In genomic region chr1:224846119-224846907, GRCh38 we compare ENCODE assay signal across 18 cellular contexts.
DNase-seq lines count a peak whose midpoint lies in the region; ATAC-seq and TF ChIP-seq lines count a peak whose summit lies in the region.
"Had no signal": no experiment of that assay in that cellular context is flagged by ENCODE, and none has a peak within 500 bp of the region (broad histone marks: within the 10 kb centered on the region; RNA-seq: fewer than 3 reads in every experiment).

No MANE protein-coding gene starts in this region.

- H3K36me3 ChIP-seq in SK-N-SH (replicated peaks in 1 of 2; ENCODE audit: control insufficient read depth in 1 of 2, insufficient read depth in 2 of 2, low read length in 1 of 2) (no peaks in the 10 kb centered on the region), NT2/D1 (ENCODE audit: insufficient read depth, insufficient read length, low read length) (no peaks in the 10 kb centered on the region), aorta (ENCODE audit: control insufficient read depth in 1 of 2, insufficient read depth in 2 of 2, low read length in 1 of 2) (no peaks in the 10 kb centered on the region), sigmoid colon (no peaks in the 10 kb centered on the region)
- H3K36me3 ChIP-seq: BLaER1 treated with 17β-estradiol and CSF1 and Interleukin-3, amounts not matched to agents 10 nM and 100 nM had no signal

- no peak for ATAC-seq in SK-N-SH treated with all-trans-retinoic acid at 6 μM for 48 hours
- peak; percentile 48 for ATAC-seq in aorta (ENCODE audit: low FRiP score)
- no peak for ATAC-seq in GM18520 (IDR thresholded peaks at IDR 0.05; ENCODE audit: unreplicated experiment)
- ATAC-seq: GM12878 had no signal

- H3K4me1 ChIP-seq in SK-N-SH (ENCODE audit: control insufficient read depth in 1 of 2, insufficient read depth in 2 of 2, low read depth in 1 of 2, low read length in 1 of 2) (peaks cover 0 to 3% of the 10 kb centered on the region in 2 experiments; a peak in 1 of 4 replicates), NT2/D1 (ENCODE audit: insufficient read depth, insufficient read length) (peaks cover 2% of the 10 kb centered on the region), aorta (ENCODE audit: control insufficient read depth in 1 of 2, insufficient read depth in 2 of 2, low read length in 2 of 2) (no peaks in the 10 kb centered on the region), sigmoid colon (no peaks in the 10 kb centered on the region)
- H3K4me1 ChIP-seq: BLaER1 treated with 17β-estradiol and CSF1 and Interleukin-3, amounts not matched to agents 10 nM and 100 nM had no signal

- DNase-seq in SK-N-SH (peak; percentile 11), NT2/D1 (ENCODE audit: low read depth, low spot score) (peak; percentile 97), epidermal melanocyte (ENCODE audit: insufficient read length, low spot score) (peak; percentile 28), aorta (no peak), sigmoid colon (no peak), RPMI8226 (no peak)
- DNase-seq: 8988T; Calu3; CD4-positive, CD25-positive, alpha-beta regulatory T cell; DMS 273 treated with DMSO at 0.1 percent for 48 hours; GOT3; HCEC 1CT; HFFc6; IMR-90 had no signal

- H3K9me3 ChIP-seq in SK-N-SH (no peaks in the 10 kb centered on the region), NT2/D1 (ENCODE audit: insufficient read depth, low read length) (peaks cover 68% of the 10 kb centered on the region), aorta (ENCODE audit: control insufficient read depth, low read length) (no peaks in the 10 kb centered on the region), sigmoid colon (peaks cover 0 to 10% (median 1%) of the 10 kb centered on the region in 4 donors)

- H3K79me2 ChIP-seq in SK-N-SH (ENCODE audit: insufficient read depth) = no peaks in the 10 kb centered on the region

- H3K4me3 ChIP-seq in SK-N-SH (ENCODE audit: low read depth in 2 of 2, low read length in 1 of 2) (no peak overlapping the region), NT2/D1 (ENCODE audit: insufficient read length, low read depth) (peak overlapping the region; percentile 5), aorta (ENCODE audit: low read length in 2 of 2) (no peak overlapping the region), sigmoid colon (no peak overlapping the region)
- H3K4me3 ChIP-seq: BLaER1 treated with 17β-estradiol and CSF1 and Interleukin-3, amounts not matched to agents 10 nM and 100 nM; GM12878 had no signal

- 29% methylated on average over 2 of the region's 2 CpGs for WGBS in SK-N-SH (ENCODE audit: low lambda C conversion rate)
- 38 to 49% methylated on average over 2 of the region's 2 CpGs for WGBS in aorta, 2 donors
- WGBS in sigmoid colon, 2 donors = 83 to 85% methylated on average over 2 of the region's 2 CpGs

- TF ChIP-seq CTCF in SK-N-SH (IDR thresholded peaks at IDR 0.05) = no peak
- TF ChIP-seq CTCF in sigmoid colon (IDR thresholded peaks at IDR 0.05) = no peak

- no peaks in the 10 kb centered on the region for H3F3A ChIP-seq in SK-N-SH (replicated peaks; ENCODE audit: insufficient read depth)

- H3K27ac ChIP-seq in SK-N-SH (ENCODE audit: low read depth in 2 of 2, low read length in 1 of 2) = no peak overlapping the region
- no peak overlapping the region for H3K27ac ChIP-seq in aorta (ENCODE audit: low read depth in 1 of 2, low read length in 2 of 2)
- no peak overlapping the region for H3K27ac ChIP-seq in sigmoid colon
- H3K27ac ChIP-seq: BLaER1 treated with 17β-estradiol and CSF1 and Interleukin-3, amounts not matched to agents 10 nM and 100 nM had no signal

- H3K9me2 ChIP-seq in SK-N-SH = no peaks in the 10 kb centered on the region

- no peak for TF ChIP-seq POLR2A in sigmoid colon (IDR thresholded peaks at IDR 0.05)

- H4K20me1 ChIP-seq in SK-N-SH (ENCODE audit: insufficient read depth) = no peaks in the 10 kb centered on the region
- H4K20me1 ChIP-seq: BLaER1 treated with 17β-estradiol and CSF1 and Interleukin-3, amounts not matched to agents 10 nM and 100 nM had no signal

- no peak for TF ChIP-seq EP300 in SK-N-SH (IDR thresholded peaks at IDR 0.05; ENCODE audit: borderline replicate concordance in 1 of 2, low read depth in 1 of 2, low read length in 1 of 2)
- no peak for TF ChIP-seq EP300 in sigmoid colon (IDR thresholded peaks at IDR 0.05)

- no peak overlapping the region for H3K9ac ChIP-seq in SK-N-SH
- H3K9ac ChIP-seq in NT2/D1 (ENCODE audit: insufficient read length, low read depth) = peak overlapping the region; percentile 70
- H3K9ac ChIP-seq: BLaER1 treated with 17β-estradiol and CSF1 and Interleukin-3, amounts not matched to agents 10 nM and 100 nM had no signal

- CTCF ChIA-PET in SK-N-SH (lab: Yijun Ruan, JAX) = interaction anchor here (0.6 to 1.7 kb wide), 7 partner anchors 22 to 601 kb away, joined by 3 to 8 read pairs (median 4); no protein-coding TSS in a partner anchor

- POLR2A ChIA-PET in SK-N-SH (lab: Yijun Ruan, JAX) = no interaction called here

- no peak for TF ChIP-seq RAD21 in SK-N-SH (IDR thresholded peaks at IDR 0.05; ENCODE audit: low read length)

- intact Hi-C loops in aorta (cut with DNase I) = no loop called here
- intact Hi-C loops in sigmoid colon (cut with DNase I) = no loop called here

- no peak overlapping the region for H2AFZ ChIP-seq in SK-N-SH (ENCODE audit: low read depth)

- H3K4me2 ChIP-seq in SK-N-SH = no peak overlapping the region
- H3K4me2 ChIP-seq: BLaER1 treated with 17β-estradiol and CSF1 and Interleukin-3, amounts not matched to agents 10 nM and 100 nM had no signal

- H3K27me3 ChIP-seq in SK-N-SH (ENCODE audit: insufficient read depth) (no peaks in the 10 kb centered on the region), NT2/D1 (ENCODE audit: insufficient read depth, insufficient read length) (no peaks in the 10 kb centered on the region), aorta (ENCODE audit: control insufficient read depth in 1 of 2, insufficient read depth in 2 of 2, low read length in 1 of 2) (no peaks in the 10 kb centered on the region), sigmoid colon (no peaks in the 10 kb centered on the region)
- H3K27me3 ChIP-seq: BLaER1 treated with 17β-estradiol and CSF1 and Interleukin-3, amounts not matched to agents 10 nM and 100 nM had no signal

TF ChIP-seq in SK-N-SH, 30 proteins besides CTCF, POLR2A, EP300 and RAD21 (continues in another document):
- TF ChIP-seq TCF12 (IDR thresholded peaks at IDR 0.05) = no peak
- TF ChIP-seq GABPA (IDR thresholded peaks at IDR 0.05; ENCODE audit: low read depth) = no peak
- TF ChIP-seq RXRA (IDR thresholded peaks at IDR 0.05; ENCODE audit: borderline replicate concordance, low read depth) = no peak
- no peak for TF ChIP-seq TAF1 (IDR thresholded peaks at IDR 0.05; ENCODE audit: borderline replicate concordance, low read depth, low read length)
- no peak for TF ChIP-seq CHD2 (IDR thresholded peaks at IDR 0.05; ENCODE audit: low read length, partially characterized antibody)
- TF ChIP-seq, protein P1, sequence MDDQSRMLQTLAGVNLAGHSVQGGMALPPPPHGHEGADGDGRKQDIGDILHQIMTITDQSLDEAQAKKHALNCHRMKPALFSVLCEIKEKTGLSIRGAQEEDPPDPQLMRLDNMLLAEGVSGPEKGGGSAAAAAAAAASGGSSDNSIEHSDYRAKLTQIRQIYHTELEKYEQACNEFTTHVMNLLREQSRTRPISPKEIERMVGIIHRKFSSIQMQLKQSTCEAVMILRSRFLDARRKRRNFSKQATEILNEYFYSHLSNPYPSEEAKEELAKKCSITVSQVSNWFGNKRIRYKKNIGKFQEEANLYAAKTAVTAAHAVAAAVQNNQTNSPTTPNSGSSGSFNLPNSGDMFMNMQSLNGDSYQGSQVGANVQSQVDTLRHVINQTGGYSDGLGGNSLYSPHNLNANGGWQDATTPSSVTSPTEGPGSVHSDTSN (IDR thresholded peaks at IDR 0.05) = no peak
- TF ChIP-seq YY1 (IDR thresholded peaks at IDR 0.05; ENCODE audit: low read depth) = no peak
- no peak for TF ChIP-seq JUND (IDR thresholded peaks at IDR 0.05)
- no peak for TF ChIP-seq SIN3A (IDR thresholded peaks at IDR 0.05; ENCODE audit: borderline replicate concordance, low read depth, low read length)
- no peak for TF ChIP-seq MAX (IDR thresholded peaks at IDR 0.05; ENCODE audit: low read depth)
- no peak for TF ChIP-seq MXI1 (IDR thresholded peaks at IDR 0.05; ENCODE audit: low read depth, low read length)
- no peak for TF ChIP-seq FOXJ3 (CRISPR knock-in tag; IDR thresholded peaks at IDR 0.05)
- TF ChIP-seq RCOR1 (IDR thresholded peaks at IDR 0.05; ENCODE audit: low read length) = no peak

TF ChIP-seq in SK-N-SH treated with all-trans-retinoic acid at 6 μM for 48 hours, 23 proteins besides CTCF, POLR2A, EP300 and RAD21:
- TF ChIP-seq ESRRG (CRISPR knock-in tag; IDR thresholded peaks at IDR 0.05) (no peak), BACH2 (CRISPR knock-in tag; IDR thresholded peaks at IDR 0.05; ENCODE audit: borderline replicate concordance) (no peak), ZNF70 (CRISPR knock-in tag; IDR thresholded peaks at IDR 0.05) (no peak), GLIS3 (CRISPR knock-in tag; IDR thresholded peaks at IDR 0.05) (no peak), ISL1 (CRISPR knock-in tag; IDR thresholded peaks at IDR 0.05) (no peak), ZFP30 (CRISPR knock-in tag; IDR thresholded peaks at IDR 0.05) (no peak), CSDC2 (CRISPR knock-in tag; IDR thresholded peaks at IDR 0.05) (no peak), TOX (CRISPR knock-in tag; IDR thresholded peaks at IDR 0.05; ENCODE audit: borderline replicate concordance) (no peak)
TF ChIP-seq in SK-N-SH treated with all-trans-retinoic acid at 6 μM for 48 hours: peak in this region for 0.

Comparison
In these comparisons a context has a peak if more than half of its experiments do, and no peak if none do; other contexts are left out.
1. DNase-seq: peak in SK-N-SH (single experiment), NT2/D1 (single experiment) and epidermal melanocyte (single experiment); none in aorta (0 of 2), sigmoid colon (single experiment) and RPMI8226 (single experiment).